ENCODE assay signal across 1 cellular context in the genomic region with DNA sequence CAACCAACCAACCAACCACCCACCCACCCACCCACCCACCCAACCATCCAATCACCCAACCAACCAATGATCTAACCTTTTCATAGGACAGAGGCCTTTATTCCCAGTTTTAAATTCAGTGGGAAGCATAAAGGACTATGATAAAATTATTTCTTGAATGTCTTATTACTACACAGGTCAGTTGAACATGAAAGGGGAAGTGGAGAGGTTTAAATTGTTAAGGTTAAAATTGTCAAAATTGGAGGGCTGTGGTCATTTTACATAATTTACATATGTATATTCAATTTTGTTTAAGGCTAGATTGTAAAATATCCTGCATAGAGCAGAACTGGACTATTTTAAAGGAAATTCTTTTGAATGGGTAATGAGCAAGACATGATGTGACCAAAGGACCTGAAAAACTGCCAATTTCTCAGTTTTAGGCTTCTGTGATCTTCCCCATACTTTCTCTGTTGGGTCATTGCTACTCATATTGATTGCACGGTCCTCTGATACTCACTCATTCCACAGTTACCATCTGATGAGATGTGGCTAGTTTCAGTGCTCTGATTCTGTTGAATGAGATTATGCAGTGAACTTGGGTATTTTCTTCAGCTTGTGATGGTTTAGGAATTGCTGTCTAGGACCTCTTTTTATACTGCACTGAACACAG.
A peak's percentile ranks its signal among the peaks of the same experiment; 100 is the strongest.
TF ChIP-seq lines count a peak whose summit lies in the region.

No MANE protein-coding gene starts in this region.

TF ChIP-seq in GM12878, 131 proteins besides CTCF, POLR2A, EP300 and RAD21:
- TF ChIP-seq GATAD2B (conservative IDR thresholded peaks at IDR 0.05; ENCODE audit: low read depth) (no peak), POLR2AphosphoS5 (IDR thresholded peaks at IDR 0.05; ENCODE audit: low read length) (no peak), SP1 (IDR thresholded peaks at IDR 0.05; ENCODE audit: low read depth, low read length) (no peak), CBX3 (IDR thresholded peaks at IDR 0.05; ENCODE audit: borderline replicate concordance, low read depth) (no peak), PML (IDR thresholded peaks at IDR 0.05; ENCODE audit: low read length) (no peak), SPI1 (IDR thresholded peaks at IDR 0.05; ENCODE audit: borderline replicate concordance, insufficient read depth, low read depth, low read length) (peak; percentile 64; the same call in 1 of the 2 replicates), MTA3 (IDR thresholded peaks at IDR 0.05; ENCODE audit: borderline replicate concordance, low read length) (no peak)
TF ChIP-seq in GM12878: peak in this region for 1.
